ENCODE assay signal across 8 cellular contexts in the genomic region with DNA sequence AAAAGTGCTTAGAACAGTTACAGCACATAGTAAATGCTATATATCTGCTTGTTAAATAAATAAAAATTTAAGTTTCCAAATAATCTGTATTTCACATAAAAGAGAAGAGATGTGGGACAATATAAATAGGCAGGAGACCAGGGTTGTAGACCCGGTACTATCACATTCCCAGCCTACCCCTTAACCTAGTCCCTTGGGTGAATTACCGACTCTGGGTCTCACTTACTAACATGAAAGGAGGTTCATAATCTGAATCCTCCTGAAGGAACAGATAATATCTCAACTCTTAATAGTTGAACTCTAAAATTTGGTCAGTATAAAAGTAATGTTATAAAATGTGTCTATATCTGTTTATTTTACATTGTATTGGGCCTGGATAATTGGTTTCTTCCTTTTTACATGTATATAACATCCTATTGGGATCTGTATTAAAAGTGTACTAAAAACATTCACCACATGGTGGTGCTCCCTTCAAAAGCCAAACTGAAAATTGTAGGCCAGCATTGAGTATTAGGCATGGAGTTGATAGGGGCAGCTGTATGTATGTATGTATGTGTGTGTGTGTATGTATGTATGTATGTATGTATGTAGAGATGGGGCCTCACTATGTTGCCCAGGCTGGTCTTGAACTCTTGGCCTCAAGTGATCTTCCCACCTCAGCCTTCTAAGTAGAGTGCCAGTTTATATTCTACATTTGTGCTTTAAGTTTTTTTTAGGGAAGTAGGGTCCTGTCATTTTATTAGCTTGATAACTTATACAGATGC.
A peak's percentile ranks its signal among the peaks of the same experiment; 100 is the strongest.
DNase-seq lines count a peak whose midpoint lies in the region; ATAC-seq and TF ChIP-seq lines count a peak whose summit lies in the region.

No MANE protein-coding gene starts in this region.

- no peaks in the 10 kb centered on the region for H3K27me3 Mint-ChIP-seq in activated CD4-positive, alpha-beta T cell treated with anti-CD3 and anti-CD28 coated beads for 36 hours
- no peaks in the 10 kb centered on the region for H3K27me3 Mint-ChIP-seq in endothelial cell (ENCODE audit: unreplicated experiment)

- CTCF ChIA-PET in activated CD4-positive, alpha-beta T cell treated with anti-CD3 and anti-CD28 coated beads for 36 hours (lab: Charles Lee) = interaction anchor here (0.6 to 2.0 kb wide), 10 partner anchors 14 to 275 kb away, joined by 3 to 38 read pairs (median 3); no protein-coding TSS in a partner anchor

- peak; percentile 73 for ATAC-seq in activated CD4-positive, alpha-beta T cell treated with anti-CD3 and anti-CD28 coated beads for 36 hours
- ATAC-seq in HG03025 (IDR thresholded peaks at IDR 0.05; ENCODE audit: low FRiP score, unreplicated experiment) = no peak

- no peaks in the 10 kb centered on the region for H3K36me3 Mint-ChIP-seq in activated CD4-positive, alpha-beta T cell treated with anti-CD3 and anti-CD28 coated beads for 36 hours (ENCODE audit: low read depth)
- H3K36me3 Mint-ChIP-seq in endothelial cell (ENCODE audit: low read depth, unreplicated experiment) = peaks cover 7% of the 10 kb centered on the region

- H3K4me3 Mint-ChIP-seq in activated CD4-positive, alpha-beta T cell treated with anti-CD3 and anti-CD28 coated beads for 36 hours = no peak overlapping the region
- no peak overlapping the region for H3K4me3 Mint-ChIP-seq in endothelial cell (ENCODE audit: unreplicated experiment)

- H3K27ac Mint-ChIP-seq in activated CD4-positive, alpha-beta T cell treated with anti-CD3 and anti-CD28 coated beads for 36 hours = no peak overlapping the region
- H3K27ac Mint-ChIP-seq in endothelial cell (ENCODE audit: unreplicated experiment) = no peak overlapping the region

- DNase-seq in activated CD4-positive, alpha-beta T cell treated with anti-CD3 and anti-CD28 coated beads for 36 hours = no peak
- no peak for DNase-seq in activated CD4-positive, alpha-beta T cell treated with anti-CD3 and anti-CD28 coated beads, Interleukin-2, amount 50 U/mL, for 1 hour
- DNase-seq in M059J (ENCODE audit: low read depth) (peak; percentile 63), SHP77 (lab: John Stamatoyannopoulos, UW) (peak; percentile 48 to 73), endothelial cell (ENCODE audit: low spot score) (no peak), middle frontal gyrus (ENCODE audit: extremely low spot score, low spot score) (peak; percentile 54), mesenteric fat pad (ENCODE audit: low spot score) (no peak)

- peaks cover 23% of the 10 kb centered on the region for H3K4me1 Mint-ChIP-seq in activated CD4-positive, alpha-beta T cell treated with anti-CD3 and anti-CD28 coated beads for 36 hours
- peaks cover 55% of the 10 kb centered on the region for H3K4me1 Mint-ChIP-seq in endothelial cell (ENCODE audit: unreplicated experiment)

- POLR2A ChIA-PET in activated CD4-positive, alpha-beta T cell treated with anti-CD3 and anti-CD28 coated beads for 36 hours (lab: Charles Lee) = no interaction called here

- H3K9me3 Mint-ChIP-seq in activated CD4-positive, alpha-beta T cell treated with anti-CD3 and anti-CD28 coated beads for 36 hours (ENCODE audit: low read depth) = no peaks in the 10 kb centered on the region
- H3K9me3 Mint-ChIP-seq in endothelial cell (ENCODE audit: unreplicated experiment) = peaks cover 7% of the 10 kb centered on the region

- intact Hi-C loops in activated CD4-positive, alpha-beta T cell treated with anti-CD3 and anti-CD28 coated beads for 36 hours (cut with DNase I, micrococcal nuclease) = loop anchor here (1.0 to 2.0 kb wide), 6 partner anchors 64 to 276 kb away; a partner anchor contains a TSS

- TF ChIP-seq CTCF in endothelial cell (IDR thresholded peaks at IDR 0.05; ENCODE audit: unreplicated experiment) = peak; percentile 76

Comparison
In these comparisons a context has a peak if more than half of its experiments do, and no peak if none do; other contexts are left out.
1. DNase-seq: peak in M059J (single experiment), SHP77 (2 of 2) and middle frontal gyrus (single experiment); none in activated CD4-positive, alpha-beta T cell treated with anti-CD3 and anti-CD28 coated beads for 36 hours (single experiment), activated CD4-positive, alpha-beta T cell treated with anti-CD3 and anti-CD28 coated beads, Interleukin-2, amount 50 U/mL, for 1 hour (single experiment), endothelial cell (single experiment) and mesenteric fat pad (single experiment).